2 cellular contexts compared by ENCODE assay signal in genomic region chr1:167223144-167224103, GRCh38.
TF ChIP-seq lines count a peak whose summit lies in the region.

No MANE protein-coding gene starts in this region.

TF ChIP-seq in HEK293, 187 proteins besides CTCF, POLR2A, EP300 and RAD21 (continued from another document and continues in another):
- TF ChIP-seq HOXA7 (CRISPR knock-in tag; IDR thresholded peaks at IDR 0.05; ENCODE audit: borderline replicate concordance) (no peak), EGR2 (tag by site-specific recombination; IDR thresholded peaks at IDR 0.05; ENCODE audit: low read depth) (no peak), ZNF280D (tag by site-specific recombination; IDR thresholded peaks at IDR 0.05) (no peak), KLF8 (tag by site-specific recombination; IDR thresholded peaks at IDR 0.05) (peak; percentile 62), ZNF747 (tag by site-specific recombination; IDR thresholded peaks at IDR 0.05) (no peak), ZNF76 (tag by site-specific recombination; IDR thresholded peaks at IDR 0.05; ENCODE audit: borderline replicate concordance, low read depth) (0 out of 2 replicates have a peak, but pooled peaks have one; percentile 32), ZNF600 (tag by site-specific recombination; IDR thresholded peaks at IDR 0.05) (no peak), ZNF548 (tag by site-specific recombination; IDR thresholded peaks at IDR 0.05) (no peak), ZNF707 (tag by site-specific recombination; IDR thresholded peaks at IDR 0.05) (no peak), ZNF791 (tag by site-specific recombination; IDR thresholded peaks at IDR 0.05) (no peak), ZNF580 (tag by site-specific recombination; IDR thresholded peaks at IDR 0.05) (0 out of 2 replicates have a peak, but pooled peaks have one; percentile 10), OSR2 (tag by site-specific recombination; IDR thresholded peaks at IDR 0.05) (peak; percentile 90), ZNF2 (tag by site-specific recombination; IDR thresholded peaks at IDR 0.05) (no peak), TCF7L2 (IDR thresholded peaks at IDR 0.05; ENCODE audit: borderline replicate concordance, low read depth, low read length) (no peak), ZNF202 (tag by site-specific recombination; IDR thresholded peaks at IDR 0.05; ENCODE audit: borderline replicate concordance) (no peak), ZSCAN18 (tag by site-specific recombination; IDR thresholded peaks at IDR 0.05) (no peak), ZNF624 (tag by site-specific recombination; IDR thresholded peaks at IDR 0.05) (no peak), ZNF24 (tag by site-specific recombination; IDR thresholded peaks at IDR 0.05) (peak; percentile 93; the same call in 1 of the 2 replicates), ZNF133 (tag by site-specific recombination; IDR thresholded peaks at IDR 0.05) (no peak), ZNF423 (tag by site-specific recombination; IDR thresholded peaks at IDR 0.05) (no peak), ZNF792 (tag by site-specific recombination; IDR thresholded peaks at IDR 0.05) (no peak), ZNF621 (tag by site-specific recombination; IDR thresholded peaks at IDR 0.05) (no peak), ZNF366 (tag by site-specific recombination; conservative IDR thresholded peaks at IDR 0.05) (peak; percentile 89), ZNF692 (tag by site-specific recombination; IDR thresholded peaks at IDR 0.05) (peak; percentile 70; the same call in 1 of the 2 replicates), SALL2 (tag by site-specific recombination; IDR thresholded peaks at IDR 0.05; ENCODE audit: borderline replicate concordance) (no peak), ZNF335 (tag by site-specific recombination; conservative IDR thresholded peaks at IDR 0.05) (no peak; the same call in 1 of the 2 replicates), ZNF514 (tag by site-specific recombination; IDR thresholded peaks at IDR 0.05) (no peak)
- TF ChIP-seq, protein P1, sequence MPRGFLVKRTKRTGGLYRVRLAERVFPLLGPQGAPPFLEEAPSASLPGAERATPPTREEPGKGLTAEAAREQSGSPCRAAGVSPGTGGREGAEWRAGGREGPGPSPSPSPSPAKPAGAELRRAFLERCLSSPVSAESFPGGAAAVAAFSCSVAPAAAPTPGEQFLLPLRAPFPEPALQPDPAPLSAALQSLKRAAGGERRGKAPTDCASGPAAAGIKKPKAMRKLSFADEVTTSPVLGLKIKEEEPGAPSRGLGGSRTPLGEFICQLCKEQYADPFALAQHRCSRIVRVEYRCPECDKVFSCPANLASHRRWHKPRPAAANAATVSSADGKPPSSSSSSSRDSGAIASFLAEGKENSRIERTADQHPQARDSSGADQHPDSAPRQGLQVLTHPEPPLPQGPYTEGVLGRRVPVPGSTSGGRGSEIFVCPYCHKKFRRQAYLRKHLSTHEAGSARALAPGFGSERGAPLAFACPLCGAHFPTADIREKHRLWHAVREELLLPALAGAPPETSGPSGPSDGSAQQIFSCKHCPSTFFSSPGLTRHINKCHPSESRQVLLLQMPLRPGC (tag by site-specific recombination; IDR thresholded peaks at IDR 0.05), result peak; percentile 81

TF ChIP-seq in liver, 16 proteins besides CTCF, POLR2A, EP300 and RAD21 (continued from another document):
- TF ChIP-seq ATF3 (IDR thresholded peaks at IDR 0.05), result peak; percentile 24
- TF ChIP-seq MAX (IDR thresholded peaks at IDR 0.05), result no peak
